ENCODE assay signal across 1 cellular context in the genomic region with DNA sequence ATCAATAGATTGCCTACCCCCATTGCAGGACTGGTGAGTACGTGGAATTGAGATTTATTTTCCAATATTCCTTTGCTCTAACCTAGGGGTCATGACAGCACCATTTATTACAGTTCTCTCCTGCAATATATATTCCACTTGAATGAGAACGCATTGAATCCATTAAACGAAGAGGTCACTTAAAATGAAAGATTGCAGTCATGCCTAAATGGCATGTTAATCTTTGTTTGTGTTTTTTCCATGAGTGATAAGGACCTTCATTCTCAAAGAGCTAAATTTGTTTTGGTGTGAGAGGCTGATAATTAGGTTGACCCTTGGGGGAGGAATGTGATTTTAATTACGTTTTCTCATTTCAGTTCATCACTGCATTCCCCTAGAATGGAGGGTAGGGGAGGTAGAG.
TF ChIP-seq lines count a peak whose summit lies in the region.

No MANE protein-coding gene starts in this region.

TF ChIP-seq in HCT116, 20 proteins besides CTCF, POLR2A, EP300 and RAD21 (continued from another document):
- no peak for TF ChIP-seq MAX (IDR thresholded peaks at IDR 0.05)
- TF ChIP-seq TCF7L2 (IDR thresholded peaks at IDR 0.05; ENCODE audit: borderline replicate concordance, extremely low read depth, insufficient read depth, insufficient read length): no peak
- no peak for TF ChIP-seq JUND (IDR thresholded peaks at IDR 0.05)
- TF ChIP-seq ZFX (IDR thresholded peaks at IDR 0.05): no peak
- no peak for TF ChIP-seq SP1 (IDR thresholded peaks at IDR 0.05; ENCODE audit: low read depth)
- TF ChIP-seq FOSL1 (IDR thresholded peaks at IDR 0.05; ENCODE audit: low read depth): no peak
